9 cellular contexts compared by ENCODE assay signal in genomic region chr12:121798807-121799174, GRCh38. TPM values are rescaled to one million over a fixed set of nuclear protein-coding genes. Genes with fewer than 3 reads are reported as not detected.
DNase-seq lines count a peak whose midpoint lies in the region; ATAC-seq, FAIRE-seq and TF ChIP-seq lines count a peak whose summit lies in the region.
"Had no signal": no experiment of that assay in that cellular context is flagged by ENCODE, and none has a peak within 500 bp of the region (broad histone marks: within the 10 kb centered on the region; RNA-seq: fewer than 3 reads in every experiment).

No MANE protein-coding gene starts in this region.

- DNase-seq in T-helper 2 cell treated with Interferon-gamma antibody and Interleukin-4, amounts not matched to agents 5 μg/mL and 100 μg/mL, for 36 hours (ENCODE audit: low spot score), result no peak
- DNase-seq in T-helper 2 cell (no peak), astrocyte (ENCODE audit: low read depth) (no peak), right lobe of liver (no peak), thoracic aorta (ENCODE audit: low spot score) (no peak), NCI-H226 (no peak), DMS114 treated with DMSO at 0.1 percent for 48 hours (lab: John Stamatoyannopoulos, UW; ENCODE audit: unreplicated experiment) (no peak)

- H3K9me3 ChIP-seq in astrocyte (ENCODE audit: insufficient read depth, low read depth, low read length) (no peaks in the 10 kb centered on the region), right lobe of liver (no peaks in the 10 kb centered on the region), thoracic aorta (no peaks in the 10 kb centered on the region)

- peak overlapping the region; percentile 91 for H3K4me2 ChIP-seq in astrocyte (ENCODE audit: low read length)

- H3K27me3 ChIP-seq in astrocyte (ENCODE audit: insufficient read depth, low read length) (no peaks in the 10 kb centered on the region), right lobe of liver (no peaks in the 10 kb centered on the region), thoracic aorta (replicated peaks; ENCODE audit: insufficient read depth) (no peaks in the 10 kb centered on the region)

- H3K27me3 Mint-ChIP-seq in T-helper 2 cell treated with Interferon-gamma antibody and Interleukin-4, amounts not matched to agents 5 μg/mL and 100 μg/mL, for 36 hours (ENCODE audit: low read depth), result no peaks in the 10 kb centered on the region
- H3K27me3 Mint-ChIP-seq in astrocyte (ENCODE audit: low read depth, unreplicated experiment), result no peaks in the 10 kb centered on the region

- intact Hi-C loops in right lobe of liver (cut with DNase I), result no loop called here

- peaks cover 65% of the 10 kb centered on the region for H3K79me2 ChIP-seq in astrocyte (ENCODE audit: insufficient read depth, low read length)

- H2AFZ ChIP-seq in astrocyte (ENCODE audit: low read depth, low read length), result no peak overlapping the region

- TF ChIP-seq POLR2A in right lobe of liver (IDR thresholded peaks at IDR 0.05), result no peak

- TF ChIP-seq CTCF in astrocyte (IDR thresholded peaks at IDR 0.05; ENCODE audit: insufficient read depth, low read depth, low read length), result no peak
- TF ChIP-seq CTCF in right lobe of liver (IDR thresholded peaks at IDR 0.05), result no peak
- no peak for TF ChIP-seq CTCF in thoracic aorta (IDR thresholded peaks at IDR 0.05)

- peaks cover 29% of the 10 kb centered on the region for H3K36me3 Mint-ChIP-seq in T-helper 2 cell treated with Interferon-gamma antibody and Interleukin-4, amounts not matched to agents 5 μg/mL and 100 μg/mL, for 36 hours (ENCODE audit: low read depth)
- H3K36me3 Mint-ChIP-seq in astrocyte (ENCODE audit: low read depth, unreplicated experiment), result peaks cover 3% of the 10 kb centered on the region

- peaks cover 25% of the 10 kb centered on the region for H4K20me1 ChIP-seq in astrocyte (ENCODE audit: insufficient read depth, low read length)

- 13% methylated on average over 5 of the region's 10 CpGs for WGBS in right lobe of liver (ENCODE audit: insufficient coverage, low coverage, low lambda C conversion rate, missing lambda C conversion rate)

- no peaks in the 10 kb centered on the region for H3K36me3 ChIP-seq in astrocyte (ENCODE audit: insufficient read depth, low read length)
- H3K36me3 ChIP-seq in right lobe of liver, result peaks cover 0 to 4% (median 0%) of the 10 kb centered on the region in 4 donors
- peaks cover 3% of the 10 kb centered on the region for H3K36me3 ChIP-seq in thoracic aorta

- H3K4me3 ChIP-seq in astrocyte (ENCODE audit: insufficient read depth, low read depth, low read length) (peak overlapping the region; percentile 46), right lobe of liver (peak overlapping the region; percentile 53 to 67 (median 65)), thoracic aorta (peak overlapping the region; percentile 95)

- H3K27ac Mint-ChIP-seq in T-helper 2 cell treated with Interferon-gamma antibody and Interleukin-4, amounts not matched to agents 5 μg/mL and 100 μg/mL, for 36 hours, result peak overlapping the region; percentile 84
- peak overlapping the region; percentile 84 for H3K27ac Mint-ChIP-seq in astrocyte (ENCODE audit: unreplicated experiment)

- ATAC-seq in right lobe of liver (no peak), thoracic aorta (ENCODE audit: insufficient number of reproducible peaks, low FRiP score, low read depth) (no peak), HG02571 (IDR thresholded peaks at IDR 0.05; ENCODE audit: unreplicated experiment) (no peak)

- H3K4me1 Mint-ChIP-seq in T-helper 2 cell treated with Interferon-gamma antibody and Interleukin-4, amounts not matched to agents 5 μg/mL and 100 μg/mL, for 36 hours (ENCODE audit: low read depth), result peaks cover 36% of the 10 kb centered on the region
- peaks cover 36% of the 10 kb centered on the region for H3K4me1 Mint-ChIP-seq in astrocyte (ENCODE audit: low read depth, unreplicated experiment)

- H3K4me1 ChIP-seq in astrocyte (ENCODE audit: insufficient read depth, low read length), result peaks cover 64% of the 10 kb centered on the region
- H3K4me1 ChIP-seq in right lobe of liver, result peaks cover 0 to 51% (median 12%) of the 10 kb centered on the region in 4 donors
- H3K4me1 ChIP-seq in thoracic aorta (ENCODE audit: control insufficient read depth in 1 of 2, low read depth in 2 of 2), result peaks cover 33 to 52% of the 10 kb centered on the region in 2 donors

- peak overlapping the region; percentile 69 for H3K27ac ChIP-seq in astrocyte (ENCODE audit: low read depth, low read length)
- H3K27ac ChIP-seq in right lobe of liver, result peak overlapping the region; percentile 100
- peak overlapping the region; percentile 91 to 97 for H3K27ac ChIP-seq in thoracic aorta

- peak overlapping the region; percentile 88 for H3K4me3 Mint-ChIP-seq in T-helper 2 cell treated with Interferon-gamma antibody and Interleukin-4, amounts not matched to agents 5 μg/mL and 100 μg/mL, for 36 hours
- H3K4me3 Mint-ChIP-seq in astrocyte (ENCODE audit: unreplicated experiment), result peak overlapping the region; percentile 86

- no peaks in the 10 kb centered on the region for H3K9me3 Mint-ChIP-seq in T-helper 2 cell treated with Interferon-gamma antibody and Interleukin-4, amounts not matched to agents 5 μg/mL and 100 μg/mL, for 36 hours
- no peaks in the 10 kb centered on the region for H3K9me3 Mint-ChIP-seq in astrocyte (ENCODE audit: unreplicated experiment)

- FAIRE-seq in astrocyte (lab: Jason Lieb, UNC), result no peak
- FAIRE-seq: endometrium had no signal

- H3K9ac ChIP-seq in astrocyte (ENCODE audit: low read length), result peak overlapping the region; percentile 74

RNA-seq across cellular contexts. Expression of gene SETD1B, which starts 5.0 kb away (rescaled TPM):
- total RNA-seq in astrocyte (20.9 and 24.0 TPM in 2 replicates), right lobe of liver (10 to 100 TPM in 3 of 6 experiments, 1 to 10 TPM in 3; 3.7 to 20.0 (median 9.3) TPM), thoracic aorta (10 to 100 TPM; 21.9 to 32.7 TPM)

RNA-seq across cellular contexts. Expression of gene RHOF, which starts 5.3 kb away (rescaled TPM):
- total RNA-seq in astrocyte, result 28.0 and 31.9 TPM in 2 replicates
- 10 to 100 TPM in 2 of 6 experiments, 1 to 10 TPM in 4; 3.7 to 16.2 (median 5.0) TPM for total RNA-seq in right lobe of liver
- total RNA-seq in thoracic aorta, result 10 to 100 TPM; 12.0 to 30.2 TPM

RNA-seq across cellular contexts. Expression of gene HPD, which starts 59.9 kb away (rescaled TPM):
- total RNA-seq in astrocyte (not detected in 2 replicates), right lobe of liver (1,000 to 10,000 TPM in 4 of 6 experiments, 100 to 1,000 TPM in 2; 649 to 1,803 (median 1,080) TPM), thoracic aorta (1 to 10 TPM; 1.2 to 6.8 TPM)

Comparison
In these comparisons a context has a peak if more than half of its experiments do, and no peak if none do; other contexts are left out.
1. RNA of gene HPD, which starts 59.9 kb away (total RNA-seq): 649 to 1,803 TPM in right lobe of liver; 1.2 to 6.8 TPM in thoracic aorta and not detected in astrocyte; every median in the first group is over 10 times any median in the second.
2. Peak in every context shown above with its lines, with median percentiles within 50 percentile points of each other: H3K27ac ChIP-seq and H3K4me3 ChIP-seq.